10 cellular contexts compared by ENCODE assay signal in the genomic region with DNA sequence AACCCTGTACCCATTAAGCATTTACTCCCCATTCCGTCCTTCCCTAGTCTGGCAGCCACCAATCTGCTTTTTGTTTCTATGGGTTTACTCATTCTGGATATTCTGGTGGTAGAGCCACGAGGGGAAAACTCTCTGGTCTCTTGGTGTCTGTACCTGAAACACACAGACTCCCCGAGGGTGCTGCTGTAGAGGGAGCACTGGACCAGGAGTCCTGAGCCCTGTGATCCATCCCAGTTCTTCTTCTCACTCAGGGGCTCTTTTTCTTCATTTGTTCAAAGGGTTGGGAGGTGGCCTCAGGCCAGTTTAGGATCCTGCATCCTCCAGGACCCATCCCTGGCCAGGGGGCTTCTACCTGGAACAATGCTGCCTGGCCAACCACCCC. TPM values are rescaled to one million over a fixed set of nuclear protein-coding genes. Genes with fewer than 3 reads are reported as not detected.
A peak's percentile ranks its signal among the peaks of the same experiment; 100 is the strongest.
DNase-seq lines count a peak whose midpoint lies in the region; TF ChIP-seq lines count a peak whose summit lies in the region.
"Had no signal": no experiment of that assay in that cellular context is flagged by ENCODE, and none has a peak within 500 bp of the region (broad histone marks: within the 10 kb centered on the region; RNA-seq: fewer than 3 reads in every experiment).

No MANE protein-coding gene starts in this region.

- H3K27me3 ChIP-seq in Caco-2 (replicated peaks; ENCODE audit: control insufficient read depth, insufficient read depth, low read length) (no peaks in the 10 kb centered on the region), adrenal gland (no peaks in the 10 kb centered on the region), prostate gland (replicated peaks; ENCODE audit: insufficient read depth) (no peaks in the 10 kb centered on the region), MG63 (no peaks in the 10 kb centered on the region)
- H3K27me3 ChIP-seq in CD4-positive, alpha-beta memory T cell (ENCODE audit: insufficient read depth, low read length): no peaks in the 10 kb centered on the region
- H3K27me3 ChIP-seq: BE2C had no signal

- no peaks in the 10 kb centered on the region for H3K9me3 ChIP-seq in Caco-2
- no peaks in the 10 kb centered on the region for H3K9me3 ChIP-seq in adrenal gland (replicated peaks in 1 of 3)
- no peaks in the 10 kb centered on the region for H3K9me3 ChIP-seq in prostate gland
- H3K9me3 ChIP-seq in MG63: no peaks in the 10 kb centered on the region
- no peaks in the 10 kb centered on the region for H3K9me3 ChIP-seq in CD4-positive, alpha-beta memory T cell (ENCODE audit: control insufficient read depth in 1 of 2, low read length in 2 of 2)
- H3K9me3 ChIP-seq: BE2C had no signal

- TF ChIP-seq CTCF in Caco-2 (IDR thresholded peaks at IDR 0.05; ENCODE audit: insufficient read depth in 1 of 2, low read depth in 1 of 2, low read length in 1 of 2, severe bottlenecking in 1 of 2, unreplicated experiment in 1 of 2): no peak
- no peak for TF ChIP-seq CTCF in adrenal gland (IDR thresholded peaks at IDR 0.05)
- no peak for TF ChIP-seq CTCF in prostate gland (IDR thresholded peaks at IDR 0.05)

- POLR2A ChIA-PET in Caco-2 (lab: Charles Lee): interaction anchor here (0.6 to 8.1 kb wide), 11 partner anchors 15 to 621 kb away, joined by 3 to 183 read pairs (median 7); a partner anchor contains a TSS
- POLR2A ChIA-PET in CD4-positive, alpha-beta memory T cell (lab: Charles Lee; ENCODE audit: partially characterized antibody): interaction anchor here (0.6 to 1.3 kb wide), 2 partner anchors 24 to 27 kb away, joined by 3 to 5 read pairs; a partner anchor contains a TSS

- peak overlapping the region; percentile 57 for H3K4me3 Mint-ChIP-seq in Caco-2 (ENCODE audit: unreplicated experiment)
- H3K4me3 Mint-ChIP-seq in activated T-helper 2 cell treated with anti-CD3 and anti-CD28 coated beads, Interferon-gamma antibody, Interleukin-2, Interleukin-4, amounts not matched to agents 10 μg/mL and 5 μg/mL and 100 μg/mL, durations not matched to agents 14 hours and 24 hours and 36 hours (ENCODE audit: low read depth): no peak overlapping the region
- H3K4me3 Mint-ChIP-seq in CD4-positive, alpha-beta memory T cell: no peak overlapping the region
- H3K4me3 Mint-ChIP-seq: activated CD4-positive, alpha-beta memory T cell treated with anti-CD3 and anti-CD28 coated beads for 36 hours had no signal

- H3K4me1 ChIP-seq in Caco-2 (peaks cover 54% of the 10 kb centered on the region), adrenal gland (replicated peaks in 1 of 2) (peaks cover 26 to 39% of the 10 kb centered on the region in 2 donors), prostate gland (replicated peaks) (peaks cover 8% of the 10 kb centered on the region)
- peaks cover 16% of the 10 kb centered on the region for H3K4me1 ChIP-seq in CD4-positive, alpha-beta memory T cell (ENCODE audit: insufficient read depth, low read length)

- CTCF ChIA-PET in Caco-2 (lab: Charles Lee): interaction anchor here (0.6 to 2.4 kb wide), 12 partner anchors 12 to 250 kb away, joined by 3 to 53 read pairs (median 8); a partner anchor contains a TSS
- CTCF ChIA-PET in CD4-positive, alpha-beta memory T cell (lab: Charles Lee; ENCODE audit: partially characterized antibody): interaction anchor here (1.3 kb wide), 1 partner anchor 21 kb away, joined by 8 read pairs; no protein-coding TSS in a partner anchor

- WGBS in adrenal gland, 4 donors: 75 to 83% (median 81%) methylated on average over 3 of the region's 3 CpGs
- 60% methylated on average over 3 of the region's 3 CpGs for WGBS in prostate gland

- H3K4me3 ChIP-seq in Caco-2 (ENCODE audit: low read depth, low read length): no peak overlapping the region
- no peak overlapping the region for H3K4me3 ChIP-seq in adrenal gland
- no peak overlapping the region for H3K4me3 ChIP-seq in prostate gland
- H3K4me3 ChIP-seq in MG63: no peak overlapping the region
- H3K4me3 ChIP-seq in CD4-positive, alpha-beta memory T cell (ENCODE audit: low read length in 2 of 2): no peak overlapping the region

- peak overlapping the region; percentile 89 for H3K27ac Mint-ChIP-seq in Caco-2 (ENCODE audit: unreplicated experiment)
- no peak overlapping the region for H3K27ac Mint-ChIP-seq in activated T-helper 2 cell treated with anti-CD3 and anti-CD28 coated beads, Interferon-gamma antibody, Interleukin-2, Interleukin-4, amounts not matched to agents 10 μg/mL and 5 μg/mL and 100 μg/mL, durations not matched to agents 14 hours and 24 hours and 36 hours
- peak overlapping the region in 2 of 7 donors; percentile 3 to 43 for H3K27ac Mint-ChIP-seq in CD4-positive, alpha-beta memory T cell
- H3K27ac Mint-ChIP-seq: activated CD4-positive, alpha-beta memory T cell treated with anti-CD3 and anti-CD28 coated beads for 36 hours had no signal

- H3K36me3 ChIP-seq in Caco-2 (ENCODE audit: control insufficient read depth, insufficient read depth, low read length) (no peaks in the 10 kb centered on the region), adrenal gland (replicated peaks in 1 of 2) (no peaks in the 10 kb centered on the region), prostate gland (no peaks in the 10 kb centered on the region), MG63 (no peaks in the 10 kb centered on the region)
- no peaks in the 10 kb centered on the region for H3K36me3 ChIP-seq in CD4-positive, alpha-beta memory T cell (ENCODE audit: insufficient read depth, low read length)
- H3K36me3 ChIP-seq: BE2C had no signal

- H3K27me3 Mint-ChIP-seq in Caco-2 (ENCODE audit: insufficient read depth, unreplicated experiment): no peaks in the 10 kb centered on the region
- H3K27me3 Mint-ChIP-seq in activated T-helper 2 cell treated with anti-CD3 and anti-CD28 coated beads, Interferon-gamma antibody, Interleukin-2, Interleukin-4, amounts not matched to agents 10 μg/mL and 5 μg/mL and 100 μg/mL, durations not matched to agents 14 hours and 24 hours and 36 hours (ENCODE audit: low read depth): no peaks in the 10 kb centered on the region
- no peaks in the 10 kb centered on the region for H3K27me3 Mint-ChIP-seq in CD4-positive, alpha-beta memory T cell
- H3K27me3 Mint-ChIP-seq: activated CD4-positive, alpha-beta memory T cell treated with anti-CD3 and anti-CD28 coated beads for 36 hours had no signal

- peaks cover 25% of the 10 kb centered on the region for H3K36me3 Mint-ChIP-seq in Caco-2 (ENCODE audit: insufficient read depth, unreplicated experiment)
- H3K36me3 Mint-ChIP-seq in activated T-helper 2 cell treated with anti-CD3 and anti-CD28 coated beads, Interferon-gamma antibody, Interleukin-2, Interleukin-4, amounts not matched to agents 10 μg/mL and 5 μg/mL and 100 μg/mL, durations not matched to agents 14 hours and 24 hours and 36 hours (ENCODE audit: low read depth): no peaks in the 10 kb centered on the region
- H3K36me3 Mint-ChIP-seq in CD4-positive, alpha-beta memory T cell: no peaks in the 10 kb centered on the region
- H3K36me3 Mint-ChIP-seq: activated CD4-positive, alpha-beta memory T cell treated with anti-CD3 and anti-CD28 coated beads for 36 hours had no signal

- no peak for TF ChIP-seq POLR2A in adrenal gland (IDR thresholded peaks at IDR 0.05)
- no peak for TF ChIP-seq POLR2A in prostate gland (IDR thresholded peaks at IDR 0.05)

- H3K4me1 Mint-ChIP-seq in Caco-2 (ENCODE audit: low read depth, unreplicated experiment): peaks cover 25% of the 10 kb centered on the region
- peaks cover 15% of the 10 kb centered on the region for H3K4me1 Mint-ChIP-seq in activated T-helper 2 cell treated with anti-CD3 and anti-CD28 coated beads, Interferon-gamma antibody, Interleukin-2, Interleukin-4, amounts not matched to agents 10 μg/mL and 5 μg/mL and 100 μg/mL, durations not matched to agents 14 hours and 24 hours and 36 hours (ENCODE audit: low read depth)
- peaks cover 5 to 17% (median 12%) of the 10 kb centered on the region in 4 donors for H3K4me1 Mint-ChIP-seq in CD4-positive, alpha-beta memory T cell

- no peak for DNase-seq in Caco-2
- DNase-seq in adrenal gland: no peak
- no peak for DNase-seq in prostate gland (ENCODE audit: low spot score)
- no peak for DNase-seq in MG63
- DNase-seq in activated T-helper 2 cell treated with anti-CD3 and anti-CD28 coated beads, Interferon-gamma antibody, Interleukin-2, Interleukin-4, amounts not matched to agents 10 μg/mL and 5 μg/mL and 100 μg/mL, durations not matched to agents 14 hours and 24 hours and 36 hours (ENCODE audit: low spot score): no peak
- no peak for DNase-seq in CD4-positive, alpha-beta memory T cell
- DNase-seq: activated CD4-positive, alpha-beta memory T cell treated with anti-CD3 and anti-CD28 coated beads for 36 hours; activated naive CD4-positive, alpha-beta T cell treated with anti-CD3 and anti-CD28 coated beads, Interleukin-2, amount 50 U/mL, for 16 hours; BE2C; NCI-H2171 treated with DMSO at 0.1 percent for 48 hours had no signal

- intact Hi-C loops in Caco-2 (cut with micrococcal nuclease; ENCODE audit: unreplicated experiment) (loop anchor here (1.0 kb wide), 3 partner anchors 14 to 27 kb away; a partner anchor contains a TSS), adrenal gland (cut with DNase I) (no loop called here), prostate gland (cut with DNase I) (no loop called here)
- intact Hi-C loops in activated T-helper 2 cell treated with anti-CD3 and anti-CD28 coated beads, Interferon-gamma antibody, Interleukin-2, Interleukin-4, amounts not matched to agents 10 μg/mL and 5 μg/mL and 100 μg/mL, durations not matched to agents 14 hours and 24 hours and 36 hours (cut with micrococcal nuclease): no loop called here
- intact Hi-C loops in CD4-positive, alpha-beta memory T cell (cut with micrococcal nuclease): no loop called here

- H3K27ac ChIP-seq in adrenal gland (peak overlapping the region in 4 of 5 donors; percentile 0 to 61 (median 26)), prostate gland (peak overlapping the region; percentile 52 to 58)
- no peak overlapping the region for H3K27ac ChIP-seq in CD4-positive, alpha-beta memory T cell (ENCODE audit: low read depth, low read length)

- H3K9me3 Mint-ChIP-seq in Caco-2 (ENCODE audit: unreplicated experiment): no peaks in the 10 kb centered on the region
- H3K9me3 Mint-ChIP-seq in activated T-helper 2 cell treated with anti-CD3 and anti-CD28 coated beads, Interferon-gamma antibody, Interleukin-2, Interleukin-4, amounts not matched to agents 10 μg/mL and 5 μg/mL and 100 μg/mL, durations not matched to agents 14 hours and 24 hours and 36 hours: no peaks in the 10 kb centered on the region
- no peaks in the 10 kb centered on the region for H3K9me3 Mint-ChIP-seq in CD4-positive, alpha-beta memory T cell
- H3K9me3 Mint-ChIP-seq: activated CD4-positive, alpha-beta memory T cell treated with anti-CD3 and anti-CD28 coated beads for 36 hours had no signal

- TSS peak; percentile 42 for BruUV-seq in Caco-2 (replicated peaks; lab: Mats Ljungman, UMichigan)

RNA-seq across cellular contexts. Expression of a gene that starts 14.1 kb away (rescaled TPM):
- 12.7 and 13.6 TPM in 2 replicates for total RNA-seq in Caco-2 (2022)
- 10 to 100 TPM in 7 of 8 donors, 1 to 10 TPM in 1; 8.5 to 28.1 (median 17.6) TPM for total RNA-seq in adrenal gland
- polyA plus RNA-seq in adrenal gland: 10 to 100 TPM in 2 of 3 donors, 1 to 10 TPM in 1; 4.5 to 18.0 (median 14.7) TPM
- 10 to 100 TPM in 1 of 2 donors, 1 to 10 TPM in 1; 7.1 to 27.0 TPM for total RNA-seq in prostate gland
- total RNA-seq in MG63 (2014; rRNA removed; shearing (Covaris generic); ENCODE audit: low replicate concordance): 20.6 and 34.3 TPM in 2 replicates
- 7.5 and 7.8 TPM in 2 replicates for total RNA-seq in activated T-helper 2 cell treated with anti-CD3 and anti-CD28 coated beads, Interferon-gamma antibody, Interleukin-2, Interleukin-4, amounts not matched to agents 10 μg/mL and 5 μg/mL and 100 μg/mL, durations not matched to agents 14 hours and 24 hours and 36 hours
- total RNA-seq in CD4-positive, alpha-beta memory T cell: 1 to 10 TPM; 2.7 to 5.1 TPM
- 1 to 10 TPM; 2.7 to 2.8 TPM for polyA plus RNA-seq in CD4-positive, alpha-beta memory T cell

RNA-seq across cellular contexts. Expression of a gene that starts 27.5 kb away (rescaled TPM):
- total RNA-seq in Caco-2 (2022): 71.0 and 78.0 TPM in 2 replicates
- total RNA-seq in adrenal gland: 100 to 1,000 TPM in 1 of 8 donors, 10 to 100 TPM in 7; 25.1 to 159 (median 46.8) TPM
- polyA plus RNA-seq in adrenal gland: 10 to 100 TPM; 23.3 to 26.0 (median 24.4) TPM
- 10 to 100 TPM; 34.5 to 67.1 TPM for total RNA-seq in prostate gland
- 20.3 and 20.8 TPM in 2 replicates for total RNA-seq in MG63 (2014; rRNA removed; shearing (Covaris generic); ENCODE audit: low replicate concordance)
- 46.4 and 48.1 TPM in 2 replicates for total RNA-seq in activated T-helper 2 cell treated with anti-CD3 and anti-CD28 coated beads, Interferon-gamma antibody, Interleukin-2, Interleukin-4, amounts not matched to agents 10 μg/mL and 5 μg/mL and 100 μg/mL, durations not matched to agents 14 hours and 24 hours and 36 hours
- 10 to 100 TPM; 28.8 to 30.8 TPM for total RNA-seq in CD4-positive, alpha-beta memory T cell
- polyA plus RNA-seq in CD4-positive, alpha-beta memory T cell: 1 to 10 TPM; 2.8 to 5.9 TPM

RNA-seq across cellular contexts. Expression of a gene that starts 40.3 kb away (rescaled TPM):
- total RNA-seq in Caco-2 (2022): 21.2 and 21.6 TPM in 2 replicates
- 10 to 100 TPM; 13.1 to 30.6 (median 23.6) TPM for total RNA-seq in adrenal gland
- polyA plus RNA-seq in adrenal gland: 10 to 100 TPM in 2 of 3 donors, 1 to 10 TPM in 1; 7.9 to 71.3 (median 44.5) TPM
- 10 to 100 TPM; 18.8 to 23.3 TPM for total RNA-seq in prostate gland
- total RNA-seq in MG63 (2014; rRNA removed; shearing (Covaris generic); ENCODE audit: low replicate concordance): 2.7 and 5.0 TPM in 2 replicates
- 12.8 and 15.9 TPM in 2 replicates for total RNA-seq in activated T-helper 2 cell treated with anti-CD3 and anti-CD28 coated beads, Interferon-gamma antibody, Interleukin-2, Interleukin-4, amounts not matched to agents 10 μg/mL and 5 μg/mL and 100 μg/mL, durations not matched to agents 14 hours and 24 hours and 36 hours
- 10 to 100 TPM; 41.9 to 48.1 TPM for total RNA-seq in CD4-positive, alpha-beta memory T cell
- 10 to 100 TPM; 10.3 to 10.5 TPM for polyA plus RNA-seq in CD4-positive, alpha-beta memory T cell

RNA-seq across cellular contexts. Expression of a gene that starts 43.4 kb away (rescaled TPM):
- 74.3 and 88.5 TPM in 2 replicates for total RNA-seq in Caco-2 (2022)
- 100 to 1,000 TPM in 5 of 8 donors, 10 to 100 TPM in 3; 48.6 to 246 (median 149) TPM for total RNA-seq in adrenal gland
- polyA plus RNA-seq in adrenal gland: 10 to 100 TPM; 33.2 to 68.1 (median 36.4) TPM
- total RNA-seq in prostate gland: 100 to 1,000 TPM in 1 of 2 donors, 10 to 100 TPM in 1; 34.7 to 154 TPM
- 9.4 and 13.3 TPM in 2 replicates for total RNA-seq in MG63 (2014; rRNA removed; shearing (Covaris generic); ENCODE audit: low replicate concordance)
- total RNA-seq in activated T-helper 2 cell treated with anti-CD3 and anti-CD28 coated beads, Interferon-gamma antibody, Interleukin-2, Interleukin-4, amounts not matched to agents 10 μg/mL and 5 μg/mL and 100 μg/mL, durations not matched to agents 14 hours and 24 hours and 36 hours: 4.0 and 4.4 TPM in 2 replicates
- 1 to 10 TPM; 3.8 to 6.0 TPM for total RNA-seq in CD4-positive, alpha-beta memory T cell
- under 1 TPM; 0.30 to 0.80 TPM for polyA plus RNA-seq in CD4-positive, alpha-beta memory T cell

RNA-seq across cellular contexts. Expression of a gene that starts 45.9 kb away (rescaled TPM):
- total RNA-seq in Caco-2 (2022) (2.8 and 3.0 TPM in 2 replicates), adrenal gland (10 to 100 TPM in 6 of 8 donors, 1 to 10 TPM in 2; 6.7 to 20.3 (median 15.3) TPM), prostate gland (10 to 100 TPM in 1 of 2 donors, 1 to 10 TPM in 1; 3.6 to 12.2 TPM)
- 10 to 100 TPM in 2 of 3 donors, 1 to 10 TPM in 1; 3.6 to 31.9 (median 13.7) TPM for polyA plus RNA-seq in adrenal gland
- 4.3 and 9.0 TPM in 2 replicates for total RNA-seq in MG63 (2014; rRNA removed; shearing (Covaris generic); ENCODE audit: low replicate concordance)
- total RNA-seq in activated T-helper 2 cell treated with anti-CD3 and anti-CD28 coated beads, Interferon-gamma antibody, Interleukin-2, Interleukin-4, amounts not matched to agents 10 μg/mL and 5 μg/mL and 100 μg/mL, durations not matched to agents 14 hours and 24 hours and 36 hours: 469 and 475 TPM in 2 replicates
- 100 to 1,000 TPM; 403 to 405 TPM for total RNA-seq in CD4-positive, alpha-beta memory T cell
- polyA plus RNA-seq in CD4-positive, alpha-beta memory T cell: 10 to 100 TPM in 1 of 2 donors, 1 to 10 TPM in 1; 8.1 to 64.4 TPM
